Comparison of ENCODE assay signal across 8 cellular contexts in the genomic region with DNA sequence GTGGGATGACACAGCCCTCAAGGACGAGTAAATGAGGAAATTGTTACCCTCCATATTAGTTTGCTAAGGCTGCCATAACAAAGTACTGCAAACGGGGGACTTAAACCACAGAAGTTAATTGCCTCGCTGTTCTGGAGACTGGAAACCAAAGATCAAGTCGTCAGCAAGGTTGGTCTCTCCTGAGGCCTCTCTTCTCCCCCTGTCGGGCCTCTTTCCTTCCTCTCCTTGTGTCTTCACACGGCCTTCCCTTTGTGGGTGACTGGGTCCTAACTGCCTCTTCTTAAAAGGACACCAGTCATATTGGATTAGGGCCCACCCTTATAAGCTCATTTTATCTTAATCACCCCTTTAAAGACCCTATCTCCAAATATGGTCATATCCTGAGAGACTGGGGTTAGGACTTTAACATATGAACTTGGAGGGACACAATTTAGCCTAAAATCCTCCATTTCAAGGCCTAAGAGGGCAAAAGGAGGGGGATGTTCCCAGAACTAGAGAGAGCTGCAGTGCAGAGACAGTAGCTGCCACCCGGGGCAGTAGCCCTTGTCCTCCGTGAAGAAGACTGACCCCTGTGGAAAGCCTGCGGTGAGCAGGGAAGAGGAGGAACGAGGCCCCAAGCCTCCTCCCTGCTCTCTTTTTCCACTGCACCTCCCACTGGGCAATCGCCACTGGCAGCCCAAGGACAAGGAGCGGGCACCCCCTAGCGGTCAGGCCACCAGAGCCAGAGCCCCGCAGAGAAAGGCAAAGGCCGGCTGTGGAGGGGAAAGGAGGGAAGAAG. TPM values are rescaled to one million over a fixed set of nuclear protein-coding genes. Genes with fewer than 3 reads are reported as not detected.
DNase-seq lines count a peak whose midpoint lies in the region; ATAC-seq and TF ChIP-seq lines count a peak whose summit lies in the region.

No MANE protein-coding gene starts in this region.

- CTCF ChIA-PET in RWPE1 (lab: Yijun Ruan, JAX), result interaction anchor here (0.7 to 1.1 kb wide), 2 partner anchors 60 to 995 kb away, joined by 3 to 4 read pairs; no protein-coding TSS in a partner anchor

- no peak for TF ChIP-seq POLR2A in transverse colon (IDR thresholded peaks at IDR 0.05)

- H3K27me3 ChIP-seq in parathyroid adenoma (ENCODE audit: control insufficient read depth, insufficient read depth, low read length) (no peaks in the 10 kb centered on the region), transverse colon (no peaks in the 10 kb centered on the region)

- H3K4me1 ChIP-seq in parathyroid adenoma (peaks cover 48% of the 10 kb centered on the region), transverse colon (no peaks in the 10 kb centered on the region)

- no peak for TF ChIP-seq EP300 in transverse colon (IDR thresholded peaks at IDR 0.05; ENCODE audit: low read depth)

- WGBS in transverse colon (ENCODE audit: low coverage in 1 of 2), 2 donors, result 19 to 45% methylated on average over 5 to 13 of the region's 15 CpGs

- peak overlapping the region; percentile 93 for H2AFZ ChIP-seq in parathyroid adenoma

- TF ChIP-seq CTCF in RWPE1 (conservative IDR thresholded peaks at IDR 0.05; ENCODE audit: low read depth), result peak; percentile 71
- TF ChIP-seq CTCF in parathyroid adenoma (IDR thresholded peaks at IDR 0.05), result peak; percentile 96
- peak; percentile 60 to 78 (median 74) for TF ChIP-seq CTCF in transverse colon (IDR thresholded peaks at IDR 0.05)

- ATAC-seq in GM21423 (IDR thresholded peaks at IDR 0.05; ENCODE audit: unreplicated experiment), result peak; percentile 88

- H3K27ac ChIP-seq in RWPE1 (no peak overlapping the region), parathyroid adenoma (peak overlapping the region; percentile 40), transverse colon (no peak overlapping the region)

- H3K36me3 ChIP-seq in parathyroid adenoma (ENCODE audit: control insufficient read depth, insufficient read depth, low read length) (no peaks in the 10 kb centered on the region), transverse colon (no peaks in the 10 kb centered on the region)

- intact Hi-C loops in transverse colon (cut with DNase I; ENCODE audit: low total_unique reads), result no loop called here

- H3K9ac ChIP-seq in parathyroid adenoma, result no peak overlapping the region

- no peak overlapping the region for H3K4me3 ChIP-seq in parathyroid adenoma (ENCODE audit: low read depth, low read length)
- no peak overlapping the region for H3K4me3 ChIP-seq in transverse colon

- peak overlapping the region; percentile 39 for H3K4me2 ChIP-seq in parathyroid adenoma (ENCODE audit: low read length)

- DNase-seq in DMS 273 (lab: John Stamatoyannopoulos, UW; ENCODE audit: unreplicated experiment), result peak; percentile 87
- peak; percentile 85 for DNase-seq in HT-29 (ENCODE audit: low spot score)
- DNase-seq in RWPE1 (ENCODE audit: low spot score), result peak; percentile 54
- peak; percentile 87 for DNase-seq in activated effector memory CD4-positive, alpha-beta T cell treated with anti-CD3 and anti-CD28 coated beads, Interleukin-2, amount 50 U/mL, for 16 hours
- peak; percentile 68 for DNase-seq in glomerular visceral epithelial cell (ENCODE audit: extremely low spot score)
- peak; percentile 74 for DNase-seq in transverse colon

- in situ Hi-C loops in transverse colon (cut with MboI; ENCODE audit: low pct_ligation_motif_present in 1 of 4, low pct_unique_long_range_greater_than_20kb in 1 of 4, low sequenced_read_pairs in 3 of 4), result no loop called here

- no peaks in the 10 kb centered on the region for H3K79me2 ChIP-seq in parathyroid adenoma

- POLR2A ChIA-PET in RWPE1 (lab: Yijun Ruan, JAX; ENCODE audit: low non-redundant PET), result no interaction called here

- H3K9me3 ChIP-seq in parathyroid adenoma (ENCODE audit: control insufficient read depth, low read length) (no peaks in the 10 kb centered on the region), transverse colon (no peaks in the 10 kb centered on the region)

RNA-seq across cellular contexts. Expression of gene CFAP90, which starts 35.0 kb away (rescaled TPM):
- not detected in 2 replicates for total RNA-seq in HT-29 (2014; rRNA removed; shearing (Covaris generic))
- not detected for total RNA-seq in transverse colon

RNA-seq across cellular contexts. Expression of gene FASTKD3, which starts 52.9 kb away (rescaled TPM):
- 6.3 and 8.3 TPM in 2 replicates for total RNA-seq in HT-29 (2014; rRNA removed; shearing (Covaris generic))
- 10 to 100 TPM in 2 of 4 donors, 1 to 10 TPM in 1, under 1 TPM in 1; 0.80 to 11.7 (median 8.0) TPM for total RNA-seq in transverse colon

RNA-seq across cellular contexts. Expression of gene MTRR, which starts 53.0 kb away (rescaled TPM):
- total RNA-seq in HT-29 (2014; rRNA removed; shearing (Covaris generic)), result 36.1 and 42.1 TPM in 2 replicates
- 100 to 1,000 TPM in 1 of 4 donors, 10 to 100 TPM in 3; 31.4 to 120 (median 43.4) TPM for total RNA-seq in transverse colon
